Comparison of ENCODE assay signal across 13 cellular contexts in the genomic region with DNA sequence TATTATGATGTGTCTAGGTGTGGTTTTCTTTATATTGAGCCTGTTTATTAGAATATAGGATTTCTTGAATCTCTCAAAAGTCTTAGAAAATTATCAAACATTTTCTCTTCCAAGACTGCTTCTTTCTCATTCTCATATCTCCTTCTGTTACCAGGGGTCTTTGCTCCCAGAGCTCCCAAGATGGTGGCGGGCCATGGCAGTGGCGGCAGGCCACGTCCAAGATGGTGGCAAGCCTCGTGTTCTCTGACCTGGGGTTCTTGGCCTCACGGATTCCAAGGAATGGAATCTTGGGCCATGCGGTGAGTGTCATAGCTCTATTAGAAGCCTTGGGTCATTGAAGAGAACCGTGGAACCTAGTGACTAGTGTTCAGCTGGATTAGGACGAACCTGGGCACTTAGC.
DNase-seq lines count a peak whose midpoint lies in the region; ATAC-seq and TF ChIP-seq lines count a peak whose summit lies in the region.
"Had no signal": no experiment of that assay in that cellular context is flagged by ENCODE, and none has a peak within 500 bp of the region (broad histone marks: within the 10 kb centered on the region; RNA-seq: fewer than 3 reads in every experiment).

No MANE protein-coding gene starts in this region.

- no peaks in the 10 kb centered on the region for H3K36me3 Mint-ChIP-seq in brain
- H3K36me3 Mint-ChIP-seq in stimulated activated memory B cell treated with anti-CD40 and anti-IgM and Interleukin-4, amounts not matched to agents 10 μg/mL and 1 μg/mL and 100 μg/mL, for 72 hours, result no peaks in the 10 kb centered on the region
- H3K36me3 Mint-ChIP-seq in activated T-cell treated with anti-CD3 and anti-CD28 coated beads, Interleukin-2, amount 50 U/mL, for 24 hours (ENCODE audit: low read depth), result no peaks in the 10 kb centered on the region
- H3K36me3 Mint-ChIP-seq: CD4-positive, CD25-positive, alpha-beta regulatory T cell; CD8-positive, alpha-beta memory T cell had no signal

- peaks cover 0 to 6% (median 0%) of the 10 kb centered on the region in 5 experiments for H3K9me3 Mint-ChIP-seq in brain
- H3K9me3 Mint-ChIP-seq in stimulated activated memory B cell treated with anti-CD40 and anti-IgM and Interleukin-4, amounts not matched to agents 10 μg/mL and 1 μg/mL and 100 μg/mL, for 72 hours, result no peaks in the 10 kb centered on the region
- no peaks in the 10 kb centered on the region for H3K9me3 Mint-ChIP-seq in activated T-cell treated with anti-CD3 and anti-CD28 coated beads, Interleukin-2, amount 50 U/mL, for 24 hours
- H3K9me3 Mint-ChIP-seq: CD4-positive, CD25-positive, alpha-beta regulatory T cell; CD8-positive, alpha-beta memory T cell had no signal

- no peaks in the 10 kb centered on the region for H4K20me1 ChIP-seq in BLaER1 treated with 17β-estradiol and CSF1 and Interleukin-3, amounts not matched to agents 10 nM and 100 nM
- H4K20me1 ChIP-seq in MM.1S (ENCODE audit: insufficient read depth, low read length), result no peaks in the 10 kb centered on the region

- TF ChIP-seq CTCF in MM.1S (IDR thresholded peaks at IDR 0.05; ENCODE audit: low read length) (no peak), brain (conservative IDR thresholded peaks at IDR 0.05) (no peak)

- 0 out of 2 replicates have a peak overlapping the region, but pooled peaks have one; percentile 22 for H2AFZ ChIP-seq in MM.1S (ENCODE audit: low read length)

- H3K9me2 ChIP-seq in MM.1S (replicated peaks; ENCODE audit: insufficient read depth, low read length), result no peaks in the 10 kb centered on the region

- H3K27me3 Mint-ChIP-seq in brain, result peaks cover 3% of the 10 kb centered on the region
- H3K27me3 Mint-ChIP-seq in stimulated activated memory B cell treated with anti-CD40 and anti-IgM and Interleukin-4, amounts not matched to agents 10 μg/mL and 1 μg/mL and 100 μg/mL, for 72 hours, result no peaks in the 10 kb centered on the region
- H3K27me3 Mint-ChIP-seq in activated T-cell treated with anti-CD3 and anti-CD28 coated beads, Interleukin-2, amount 50 U/mL, for 24 hours, result peaks cover 5% of the 10 kb centered on the region

- DNase-seq in MM.1S, result no peak
- no peak for DNase-seq in activated T-cell treated with anti-CD3 and anti-CD28 coated beads, Interleukin-2, amount 50 U/mL, for 24 hours
- DNase-seq: CD4-positive, CD25-positive, alpha-beta regulatory T cell; CD8-positive, alpha-beta memory T cell; COR-L47; H9; IMR-90 had no signal

- H3K9me3 ChIP-seq in BLaER1 treated with 17β-estradiol and CSF1 and Interleukin-3, amounts not matched to agents 10 nM and 100 nM (replicated peaks in 1 of 11), result peaks cover 0 to 24% (median 12%) of the 10 kb centered on the region in 11 experiments; a peak in 10 of 22 replicates
- H3K9me3 ChIP-seq in MM.1S (replicated peaks; ENCODE audit: insufficient read depth, low read length), result no peaks in the 10 kb centered on the region

- H3K4me3 Mint-ChIP-seq in brain, result no peak overlapping the region
- no peak overlapping the region for H3K4me3 Mint-ChIP-seq in stimulated activated memory B cell treated with anti-CD40 and anti-IgM and Interleukin-4, amounts not matched to agents 10 μg/mL and 1 μg/mL and 100 μg/mL, for 72 hours
- no peak overlapping the region for H3K4me3 Mint-ChIP-seq in activated T-cell treated with anti-CD3 and anti-CD28 coated beads, Interleukin-2, amount 50 U/mL, for 24 hours
- H3K4me3 Mint-ChIP-seq: CD4-positive, CD25-positive, alpha-beta regulatory T cell; H9 had no signal

- peak overlapping the region in 4 of 5 experiments; percentile 14 to 98 (median 25) for H3K27ac Mint-ChIP-seq in brain
- H3K27ac Mint-ChIP-seq in stimulated activated memory B cell treated with anti-CD40 and anti-IgM and Interleukin-4, amounts not matched to agents 10 μg/mL and 1 μg/mL and 100 μg/mL, for 72 hours, result peak overlapping the region; percentile 34
- no peak overlapping the region for H3K27ac Mint-ChIP-seq in activated T-cell treated with anti-CD3 and anti-CD28 coated beads, Interleukin-2, amount 50 U/mL, for 24 hours
- H3K27ac Mint-ChIP-seq: CD8-positive, alpha-beta memory T cell; H9 had no signal

- H3K27ac ChIP-seq in BLaER1 treated with 17β-estradiol and CSF1 and Interleukin-3, amounts not matched to agents 10 nM and 100 nM, result peak overlapping the region in 9 of 11 experiments; percentile 10 to 77 (median 56); a peak in 14 of 22 replicates
- no peak overlapping the region for H3K27ac ChIP-seq in MM.1S (ENCODE audit: low read length)

- H3K79me2 ChIP-seq in MM.1S (ENCODE audit: low read length), result no peaks in the 10 kb centered on the region

- peak overlapping the region; percentile 55 to 86 (median 73); a peak in 21 of 22 replicates for H3K4me2 ChIP-seq in BLaER1 treated with 17β-estradiol and CSF1 and Interleukin-3, amounts not matched to agents 10 nM and 100 nM
- peak overlapping the region; percentile 14; the same call in 1 of the 2 replicates for H3K4me2 ChIP-seq in MM.1S (ENCODE audit: low read depth, low read length)

- H3K4me3 ChIP-seq in BLaER1 treated with 17β-estradiol and CSF1 and Interleukin-3, amounts not matched to agents 10 nM and 100 nM, result peak overlapping the region in 2 of 10 experiments; percentile 22 to 24; a peak in 2 of 20 replicates
- H3K4me3 ChIP-seq in MM.1S (ENCODE audit: low read length), result no peak overlapping the region
- H3K4me3 ChIP-seq: K562 had no signal

- H3K27me3 ChIP-seq in BLaER1 treated with 17β-estradiol and CSF1 and Interleukin-3, amounts not matched to agents 10 nM and 100 nM, result no peaks in the 10 kb centered on the region
- H3K27me3 ChIP-seq in MM.1S (replicated peaks; ENCODE audit: insufficient read depth, low read length), result no peaks in the 10 kb centered on the region

- no peaks in the 10 kb centered on the region for H3K36me3 ChIP-seq in BLaER1 treated with 17β-estradiol and CSF1 and Interleukin-3, amounts not matched to agents 10 nM and 100 nM
- no peaks in the 10 kb centered on the region for H3K36me3 ChIP-seq in MM.1S (replicated peaks; ENCODE audit: insufficient read depth, low read length)

- H3K4me1 ChIP-seq in BLaER1 treated with 17β-estradiol and CSF1 and Interleukin-3, amounts not matched to agents 10 nM and 100 nM, result peaks cover 37 to 93% (median 80%) of the 10 kb centered on the region in 10 experiments
- H3K4me1 ChIP-seq in MM.1S (ENCODE audit: low read length), result no peaks in the 10 kb centered on the region

- no peak for ATAC-seq in stimulated activated memory B cell treated with anti-CD40 and anti-IgM and Interleukin-4, amounts not matched to agents 10 μg/mL and 1 μg/mL and 100 μg/mL, for 72 hours
- ATAC-seq in activated CD4-positive, CD25-positive, alpha-beta regulatory T cell treated with anti-CD3 and anti-CD28 coated beads, Interleukin-2, amount 50 U/mL, for 24 hours, result no peak
- no peak for ATAC-seq in GM19351 (IDR thresholded peaks at IDR 0.05; ENCODE audit: unreplicated experiment)
- ATAC-seq: K562 had no signal

- no peaks in the 10 kb centered on the region for H3F3A ChIP-seq in MM.1S (ENCODE audit: insufficient read depth, low read length)

- peak overlapping the region in 3 of 11 experiments; percentile 23 to 29 (median 24); a peak in 4 of 22 replicates for H3K9ac ChIP-seq in BLaER1 treated with 17β-estradiol and CSF1 and Interleukin-3, amounts not matched to agents 10 nM and 100 nM
- no peak overlapping the region for H3K9ac ChIP-seq in MM.1S (ENCODE audit: low read length)

- H3K4me1 Mint-ChIP-seq in brain, result peaks cover 64% of the 10 kb centered on the region
- peaks cover 12% of the 10 kb centered on the region for H3K4me1 Mint-ChIP-seq in stimulated activated memory B cell treated with anti-CD40 and anti-IgM and Interleukin-4, amounts not matched to agents 10 μg/mL and 1 μg/mL and 100 μg/mL, for 72 hours
- peaks cover 5% of the 10 kb centered on the region for H3K4me1 Mint-ChIP-seq in activated T-cell treated with anti-CD3 and anti-CD28 coated beads, Interleukin-2, amount 50 U/mL, for 24 hours (ENCODE audit: low read depth)
